ENCODE assay signal across 36 cellular contexts in the genomic region with DNA sequence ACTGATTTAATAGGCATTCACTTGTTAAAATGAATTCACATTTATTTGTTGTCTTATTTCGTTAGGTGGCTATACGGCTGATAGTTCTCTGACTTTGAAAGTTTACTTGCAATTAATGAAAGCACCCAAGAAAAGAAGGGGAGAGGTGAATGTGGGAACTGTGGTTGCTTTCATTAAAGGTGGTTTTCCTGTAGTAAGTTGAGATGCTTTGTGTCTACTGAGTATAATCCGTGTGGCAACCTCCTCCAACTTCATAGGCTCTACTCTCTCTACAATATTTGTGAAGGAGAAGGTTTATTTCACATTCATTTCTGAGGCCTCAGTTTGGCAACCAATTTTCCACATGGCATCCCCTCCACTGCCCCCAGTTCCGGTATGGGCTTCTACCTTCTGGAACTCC.
"Had no signal": no experiment of that assay in that cellular context is flagged by ENCODE, and none has a peak within 500 bp of the region (broad histone marks: within the 10 kb centered on the region; RNA-seq: fewer than 3 reads in every experiment).

No MANE protein-coding gene starts in this region.

- H3K9me3 ChIP-seq: colonic mucosa, Peyer's patch had no signal

- H3K27ac Mint-ChIP-seq: activated CD4-positive, alpha-beta T cell treated with anti-CD3 and anti-CD28 coated beads, Interleukin-2, amount 10 ng/mL, durations not matched to agents 24 days and 14 days; activated CD8-positive, alpha-beta memory T cell treated with anti-CD3 and anti-CD28 coated beads, Interleukin-2, amount 10 ng/mL, durations not matched to agents 7 days and 5 days had no signal

- H3K4me3 ChIP-seq: colonic mucosa, Peyer's patch had no signal

- H3K36me3 ChIP-seq: brain microvascular endothelial cell, colonic mucosa, Peyer's patch, WERI-Rb-1 had no signal

- H3K36me3 Mint-ChIP-seq: activated CD8-positive, alpha-beta memory T cell treated with anti-CD3 and anti-CD28 coated beads, Interleukin-2, amount 10 ng/mL, durations not matched to agents 7 days and 5 days had no signal

- ATAC-seq: activated CD8-positive, alpha-beta memory T cell treated with anti-CD3 and anti-CD28 coated beads, Interleukin-2, amount 10 ng/mL, durations not matched to agents 7 days and 5 days; PC-3; SK-N-SH treated with all-trans-retinoic acid at 6 μM for 48 hours had no signal

- H3K4me1 ChIP-seq: colonic mucosa, Peyer's patch had no signal

- H3K4me2 ChIP-seq: KMS-11 had no signal

- H3K4me3 Mint-ChIP-seq: activated CD4-positive, alpha-beta T cell treated with anti-CD3 and anti-CD28 coated beads, Interleukin-2, amount 10 ng/mL, durations not matched to agents 24 days and 14 days; activated CD8-positive, alpha-beta memory T cell treated with anti-CD3 and anti-CD28 coated beads, Interleukin-2, amount 10 ng/mL, durations not matched to agents 7 days and 5 days; central memory CD8-positive, alpha-beta T cell had no signal

- H3K9me3 Mint-ChIP-seq: activated CD4-positive, alpha-beta T cell treated with anti-CD3 and anti-CD28 coated beads, Interleukin-2, amount 10 ng/mL, durations not matched to agents 24 days and 14 days; central memory CD8-positive, alpha-beta T cell had no signal

- DNase-seq: activated CD4-positive, alpha-beta T cell treated with anti-CD3 and anti-CD28 coated beads for 1 hour; activated CD4-positive, alpha-beta T cell treated with anti-CD3 and anti-CD28 coated beads, Interleukin-2, amount 10 ng/mL, durations not matched to agents 24 days and 14 days; activated CD4-positive, alpha-beta T cell treated with anti-CD3 and anti-CD28 coated beads, Interleukin-2, amount 50 U/mL, for 48 hours; activated CD4-positive, CD25-positive, alpha-beta regulatory T cell; activated CD8-positive, alpha-beta memory T cell treated with anti-CD3 and anti-CD28 coated beads for 24 hours; activated CD8-positive, alpha-beta memory T cell treated with anti-CD3 and anti-CD28 coated beads, Interleukin-2, amount 10 ng/mL, durations not matched to agents 7 days and 5 days; activated CD8-positive, alpha-beta memory T cell treated with anti-CD3 and anti-CD28 coated beads, Interleukin-2, amount 50 U/mL, for 48 hours; activated effector memory CD4-positive, alpha-beta T cell treated with anti-CD3 and anti-CD28 coated beads, Interleukin-2, amount 50 U/mL, for 16 hours; activated naive CD4-positive, alpha-beta T cell; activated naive CD4-positive, alpha-beta T cell treated with anti-CD3 and anti-CD28 coated beads, Interleukin-2, amount 50 U/mL, for 16 hours; activated T-cell treated with anti-CD3 and anti-CD28 coated beads, Interleukin-2, amount 50 U/mL, for 48 hours; amniotic stem cell; aorta; brain microvascular endothelial cell; colonic mucosa; MM.1S; MV-4-11; NCI-H1092; NCI-H1436 treated with DMSO at 0.1 percent for 48 hours; NCI-H187 treated with DMSO at 0.1 percent for 48 hours; NCI-H2081; NCI-H2227 treated with DMSO at 0.1 percent for 48 hours; NCI-H446; NCI-H510A treated with DMSO at 0.1 percent for 48 hours; NCI-H526 treated with DMSO at 0.1 percent for 48 hours; NCI-H82; PC-3; Peyer's patch; RPMI8226; SIG-M5; T-helper 1 cell; T1000; WERI-Rb-1 had no signal

- H3K9ac ChIP-seq: KMS-11 had no signal

- H3K27me3 ChIP-seq: brain microvascular endothelial cell, colonic mucosa, Peyer's patch had no signal

- H3K27ac ChIP-seq: brain microvascular endothelial cell, colonic mucosa, KMS-11, Peyer's patch, WERI-Rb-1 had no signal
